Comparison of ENCODE assay signal across 8 cellular contexts in genomic region chr4:82372502-82372873, GRCh38. TPM values are rescaled to one million over a fixed set of nuclear protein-coding genes. Genes with fewer than 3 reads are reported as not detected.
DNase-seq lines count a peak whose midpoint lies in the region; ATAC-seq and TF ChIP-seq lines count a peak whose summit lies in the region.

No MANE protein-coding gene starts in this region.

- H3K4me3 Mint-ChIP-seq in mesothelial cell of epicardium = peak overlapping the region; percentile 91
- peak overlapping the region; percentile 89 to 92 for H3K4me3 Mint-ChIP-seq in stimulated activated naive B cell treated with anti-CD40 and anti-IgM and Interleukin-4, amounts not matched to agents 10 μg/mL and 1 μg/mL and 100 μg/mL, for 72 hours

- H3K9me3 Mint-ChIP-seq in mesothelial cell of epicardium = no peaks in the 10 kb centered on the region
- H3K9me3 Mint-ChIP-seq in stimulated activated naive B cell treated with anti-CD40 and anti-IgM and Interleukin-4, amounts not matched to agents 10 μg/mL and 1 μg/mL and 100 μg/mL, for 72 hours = no peaks in the 10 kb centered on the region

- H3K4me1 ChIP-seq in effector memory CD4-positive, alpha-beta T cell (ENCODE audit: control insufficient read depth, insufficient read depth, low read length, poor library complexity, severe bottlenecking) = peaks cover 34% of the 10 kb centered on the region

- DNase-seq in GM06990 (ENCODE audit: extremely low read depth, insufficient read length) (no peak), NAMALWA (ENCODE audit: low spot score) (peak; percentile 69), mesothelial cell of epicardium (ENCODE audit: low spot score in 2 of 2, unreplicated experiment in 2 of 2) (no peak), NCI-H526 treated with DMSO at 0.1 percent for 48 hours (lab: John Stamatoyannopoulos, UW) (no peak)
- peak; percentile 71 for DNase-seq in activated CD4-positive, alpha-beta T cell treated with anti-CD3 and anti-CD28 coated beads for 48 hours
- DNase-seq in effector memory CD4-positive, alpha-beta T cell = peak in 2 of 3 donors; percentile 17 to 23
- DNase-seq in stimulated activated naive B cell treated with anti-CD40 and anti-IgM and Interleukin-4, amounts not matched to agents 10 μg/mL and 1 μg/mL and 100 μg/mL, for 72 hours = no peak

- H3K36me3 Mint-ChIP-seq in mesothelial cell of epicardium = peaks cover 8% of the 10 kb centered on the region
- H3K36me3 Mint-ChIP-seq in stimulated activated naive B cell treated with anti-CD40 and anti-IgM and Interleukin-4, amounts not matched to agents 10 μg/mL and 1 μg/mL and 100 μg/mL, for 72 hours = peaks cover 27 to 50% of the 10 kb centered on the region in 2 donors

- H3K27me3 ChIP-seq in GM06990 (replicated peaks; ENCODE audit: control insufficient read depth, insufficient read depth, low read length) = no peaks in the 10 kb centered on the region
- no peaks in the 10 kb centered on the region for H3K27me3 ChIP-seq in effector memory CD4-positive, alpha-beta T cell (replicated peaks; ENCODE audit: control insufficient read depth, insufficient read depth, low read length, poor library complexity, severe bottlenecking)

- peak overlapping the region; percentile 95 for H3K4me3 ChIP-seq in GM06990 (replicated peaks; ENCODE audit: low read depth, low read length)
- peak overlapping the region; percentile 99 for H3K4me3 ChIP-seq in effector memory CD4-positive, alpha-beta T cell (ENCODE audit: insufficient read depth, low read depth, low read length, poor library complexity, severe bottlenecking)

- H3K27ac ChIP-seq in effector memory CD4-positive, alpha-beta T cell (ENCODE audit: insufficient read depth, low read length, poor library complexity, severe bottlenecking) = peak overlapping the region; percentile 99

- H3K9me3 ChIP-seq in effector memory CD4-positive, alpha-beta T cell (ENCODE audit: control insufficient read depth, low read length) = no peaks in the 10 kb centered on the region

- peak overlapping the region; percentile 100 for H3K27ac Mint-ChIP-seq in mesothelial cell of epicardium
- peak overlapping the region; percentile 98 for H3K27ac Mint-ChIP-seq in stimulated activated naive B cell treated with anti-CD40 and anti-IgM and Interleukin-4, amounts not matched to agents 10 μg/mL and 1 μg/mL and 100 μg/mL, for 72 hours

- peaks cover 49% of the 10 kb centered on the region for H3K4me1 Mint-ChIP-seq in mesothelial cell of epicardium
- peaks cover 19 to 43% of the 10 kb centered on the region in 2 donors for H3K4me1 Mint-ChIP-seq in stimulated activated naive B cell treated with anti-CD40 and anti-IgM and Interleukin-4, amounts not matched to agents 10 μg/mL and 1 μg/mL and 100 μg/mL, for 72 hours

- peaks cover 5% of the 10 kb centered on the region for H3K36me3 ChIP-seq in GM06990 (ENCODE audit: control insufficient read depth, insufficient read depth, low read length)
- peaks cover 10% of the 10 kb centered on the region for H3K36me3 ChIP-seq in effector memory CD4-positive, alpha-beta T cell (ENCODE audit: control insufficient read depth, insufficient read depth, low read length)

- no peaks in the 10 kb centered on the region for H3K27me3 Mint-ChIP-seq in mesothelial cell of epicardium (ENCODE audit: low read depth)
- no peaks in the 10 kb centered on the region for H3K27me3 Mint-ChIP-seq in stimulated activated naive B cell treated with anti-CD40 and anti-IgM and Interleukin-4, amounts not matched to agents 10 μg/mL and 1 μg/mL and 100 μg/mL, for 72 hours

- ATAC-seq in stimulated activated naive B cell treated with anti-CD40 and anti-IgM and Interleukin-4, amounts not matched to agents 10 μg/mL and 1 μg/mL and 100 μg/mL, for 72 hours (replicated peaks) = no peak
- ATAC-seq in GM18868 (IDR thresholded peaks at IDR 0.05; ENCODE audit: unreplicated experiment) = no peak

- TF ChIP-seq CTCF in GM06990 (IDR thresholded peaks at IDR 0.05; ENCODE audit: insufficient read depth, low read length, poor library complexity, severe bottlenecking) (no peak), mesothelial cell of epicardium (IDR thresholded peaks at IDR 0.05; ENCODE audit: unreplicated experiment) (no peak)

RNA-seq across cellular contexts. Expression of gene HNRNPD, which starts 1.3 kb away (rescaled TPM):
- 338 to 352 TPM (median 344 TPM) in 3 replicates for total RNA-seq in mesothelial cell of epicardium

RNA-seq across cellular contexts. Expression of gene HNRNPDL, which starts 57.8 kb away (rescaled TPM):
- total RNA-seq in mesothelial cell of epicardium = 467 to 470 TPM (median 467 TPM) in 3 replicates

RNA-seq across cellular contexts. Expression of gene ENOPH1, which starts 57.9 kb away (rescaled TPM):
- 27.5 to 28.0 TPM (median 27.8 TPM) in 3 replicates for total RNA-seq in mesothelial cell of epicardium

Comparison
In these comparisons a context has a peak if more than half of its experiments do, and no peak if none do; other contexts are left out.
1. DNase-seq: peak in NAMALWA (single experiment), activated CD4-positive, alpha-beta T cell treated with anti-CD3 and anti-CD28 coated beads for 48 hours (single experiment) and effector memory CD4-positive, alpha-beta T cell (2 of 3); none in GM06990 (single experiment), mesothelial cell of epicardium (0 of 2), stimulated activated naive B cell treated with anti-CD40 and anti-IgM and Interleukin-4, amounts not matched to agents 10 μg/mL and 1 μg/mL and 100 μg/mL, for 72 hours (single experiment) and NCI-H526 treated with DMSO at 0.1 percent for 48 hours (single experiment).